In genomic region chr2:7748717-7749415, GRCh38 we compare ENCODE assay signal across 14 cellular contexts.
DNase-seq lines count a peak whose midpoint lies in the region; ATAC-seq, FAIRE-seq and TF ChIP-seq lines count a peak whose summit lies in the region.
"Had no signal": no experiment of that assay in that cellular context is flagged by ENCODE, and none has a peak within 500 bp of the region (broad histone marks: within the 10 kb centered on the region; RNA-seq: fewer than 3 reads in every experiment).

No MANE protein-coding gene starts in this region.

- H3K4me3 ChIP-seq in GM12865 (ENCODE audit: low read depth, low read length) = peak overlapping the region; percentile 23; the same call in 1 of the 2 replicates
- H3K4me3 ChIP-seq: left lung, PC-9 had no signal

- peaks cover 24% of the 10 kb centered on the region for H3K9me3 Mint-ChIP-seq in activated naive CD8-positive, alpha-beta T cell treated with anti-CD3 and anti-CD28 coated beads for 36 hours
- peaks cover 0 to 20% (median 10%) of the 10 kb centered on the region in 9 donors for H3K9me3 Mint-ChIP-seq in naive thymus-derived CD8-positive, alpha-beta T cell

- TF ChIP-seq POLR2A in H54 (IDR thresholded peaks at IDR 0.05; ENCODE audit: low read depth, low read length) = no peak
- TF ChIP-seq POLR2A in GM12892 (IDR thresholded peaks at IDR 0.05; ENCODE audit: low read depth, low read length) = no peak

- FAIRE-seq in H54 (lab: Jason Lieb, UNC) (no peak), GM12892 (lab: Jason Lieb, UNC) (no peak)

- POLR2A ChIA-PET in naive thymus-derived CD8-positive, alpha-beta T cell (lab: Charles Lee) = interaction anchor here (0.6 to 1.7 kb wide), 2 partner anchors 8 to 11 kb away, joined by 3 to 4 read pairs; no protein-coding TSS in a partner anchor

- peaks cover 15% of the 10 kb centered on the region for H3K36me3 Mint-ChIP-seq in activated naive CD8-positive, alpha-beta T cell treated with anti-CD3 and anti-CD28 coated beads for 36 hours
- peaks cover 0 to 18% (median 16%) of the 10 kb centered on the region in 3 donors for H3K36me3 Mint-ChIP-seq in naive thymus-derived CD8-positive, alpha-beta T cell

- peaks cover 18% of the 10 kb centered on the region for H3K4me1 Mint-ChIP-seq in activated naive CD8-positive, alpha-beta T cell treated with anti-CD3 and anti-CD28 coated beads for 36 hours
- peaks cover 5 to 36% (median 19%) of the 10 kb centered on the region in 4 donors for H3K4me1 Mint-ChIP-seq in naive thymus-derived CD8-positive, alpha-beta T cell

- H3K27me3 Mint-ChIP-seq in activated naive CD8-positive, alpha-beta T cell treated with anti-CD3 and anti-CD28 coated beads for 36 hours = no peaks in the 10 kb centered on the region
- no peaks in the 10 kb centered on the region for H3K27me3 Mint-ChIP-seq in naive thymus-derived CD8-positive, alpha-beta T cell

- DNase-seq in GM12865 (ENCODE audit: low read depth) (peak; percentile 78), MV-4-11 (lab: John Stamatoyannopoulos, UW) (peak; percentile 4), H54 (ENCODE audit: insufficient read length, low spot score) (no peak), NCI-H1092 treated with DMSO at 0.1 percent for 48 hours (lab: John Stamatoyannopoulos, UW) (no peak), GM12892 (ENCODE audit: insufficient read length) (no peak)
- DNase-seq in activated naive CD8-positive, alpha-beta T cell treated with anti-CD3 and anti-CD28 coated beads for 36 hours = no peak
- no peak for DNase-seq in naive thymus-derived CD8-positive, alpha-beta T cell
- DNase-seq: activated effector memory CD4-positive, alpha-beta T cell treated with anti-CD3 and anti-CD28 coated beads, Interleukin-2, amount 50 U/mL, for 16 hours; foreskin fibroblast; left lung; NCI-H2029 treated with DMSO at 0.1 percent for 48 hours; PC-9; stimulated activated CD4-positive, alpha-beta T cell treated with anti-CD3 and anti-CD28 coated beads, Interleukin-2, amount 100 ng/mL, for 48 hours had no signal

- peak; percentile 58 to 68 for ATAC-seq in naive thymus-derived CD8-positive, alpha-beta T cell
- no peak for ATAC-seq in HG02759 (IDR thresholded peaks at IDR 0.05; ENCODE audit: unreplicated experiment)
- ATAC-seq: left lung had no signal

- H3K27ac Mint-ChIP-seq in activated naive CD8-positive, alpha-beta T cell treated with anti-CD3 and anti-CD28 coated beads for 36 hours = peak overlapping the region; percentile 45
- peak overlapping the region in 7 of 10 donors; percentile 16 to 94 (median 43) for H3K27ac Mint-ChIP-seq in naive thymus-derived CD8-positive, alpha-beta T cell

- TF ChIP-seq CTCF in GM12865 (IDR thresholded peaks at IDR 0.05; ENCODE audit: insufficient read depth, low read depth, low read length, missing control alignments) = no peak

- no peak overlapping the region for H3K4me3 Mint-ChIP-seq in activated naive CD8-positive, alpha-beta T cell treated with anti-CD3 and anti-CD28 coated beads for 36 hours
- peak overlapping the region in 3 of 10 donors; percentile 3 to 78 (median 31) for H3K4me3 Mint-ChIP-seq in naive thymus-derived CD8-positive, alpha-beta T cell

Comparison
In these comparisons a context has a peak if more than half of its experiments do, and no peak if none do; other contexts are left out.
1. DNase-seq: peak in GM12865 (single experiment) and MV-4-11 (single experiment); none in activated naive CD8-positive, alpha-beta T cell treated with anti-CD3 and anti-CD28 coated beads for 36 hours (single experiment), naive thymus-derived CD8-positive, alpha-beta T cell (0 of 10), H54 (single experiment), NCI-H1092 treated with DMSO at 0.1 percent for 48 hours (single experiment) and GM12892 (single experiment).